Comparison of ENCODE assay signal across 8 cellular contexts in the genomic region with DNA sequence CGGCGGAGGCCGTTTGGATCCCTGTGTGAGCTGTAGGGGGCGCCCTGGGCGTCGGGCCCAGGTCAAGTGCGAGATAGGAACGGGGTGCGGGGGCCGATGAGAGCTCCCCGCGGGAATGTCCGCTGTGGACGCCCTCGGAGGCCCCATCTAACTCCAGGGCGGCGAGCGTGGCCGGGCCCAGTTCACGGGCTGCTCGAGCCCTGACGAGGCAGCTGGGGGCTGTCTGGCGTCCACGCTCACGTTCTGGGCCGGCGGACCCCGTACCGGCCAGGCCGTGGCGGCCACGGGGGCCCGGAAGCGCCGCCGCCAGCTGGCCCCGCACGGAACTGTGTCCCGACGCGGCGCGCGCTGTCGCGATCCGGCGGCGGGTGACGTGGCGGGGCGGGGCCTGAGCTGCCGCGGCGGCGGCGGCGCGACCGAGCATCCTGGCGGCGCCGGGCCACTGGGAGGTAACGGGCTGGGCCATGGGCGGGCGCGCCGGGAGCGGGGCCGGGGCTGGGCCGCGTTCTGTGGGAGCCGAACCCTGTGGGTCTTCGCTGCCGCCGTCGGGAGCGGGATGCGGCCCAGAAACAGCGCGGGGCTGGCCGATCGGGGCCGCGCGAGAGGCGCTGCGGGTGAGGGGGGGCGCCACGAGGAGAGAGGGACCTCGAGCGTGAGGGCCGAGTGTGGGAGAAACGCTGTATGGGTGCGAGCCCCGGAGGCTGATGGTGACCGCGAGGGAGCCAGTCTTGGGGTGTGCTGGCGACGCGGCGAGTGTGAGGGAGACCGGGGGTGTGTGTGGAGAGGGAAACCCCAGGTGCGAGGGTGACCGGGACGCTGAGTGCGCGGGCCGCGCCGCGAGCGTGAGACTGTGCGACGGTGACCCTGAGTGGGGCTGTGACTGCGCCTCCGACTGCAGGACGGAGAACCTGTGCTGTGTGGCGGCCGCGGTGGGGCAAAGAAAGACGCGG. TPM values are rescaled to one million over a fixed set of nuclear protein-coding genes. Genes with fewer than 3 reads are reported as not detected.
DNase-seq lines count a peak whose midpoint lies in the region; ATAC-seq and TF ChIP-seq lines count a peak whose summit lies in the region.

SLC7A6 (plus strand) TSS at position 399 of the 950 bp plus-strand sequence. CDS start 10,201 bp downstream, outside the sequence.

- TF ChIP-seq CTCF in ovary (IDR thresholded peaks at IDR 0.05), result peak in 2 of 3 donors; percentile 69 to 75
- peak in 5 of 6 experiments; percentile 28 to 70 (median 60) for TF ChIP-seq CTCF in thyroid gland (IDR thresholded peaks at IDR 0.05)

- H3K27ac ChIP-seq in ovary (peak within 1 kb of the TSS; percentile 49 to 57), thyroid gland (peak within 1 kb of the TSS; percentile 99 to 100 (median 99))

- 1% methylated on average over 95 to 122 of the region's 123 CpGs for WGBS in ovary, 3 donors
- WGBS in thyroid gland, 2 donors, result 0 to 1% methylated on average over 21 to 65 of the region's 123 CpGs

- intact Hi-C loops in head of caudate nucleus (cut with DNase I), result no loop called here
- intact Hi-C loops in ovary (cut with DNase I), result loop anchor here (5.0 kb wide), 1 partner anchor 63 kb away; no protein-coding TSS in a partner anchor
- intact Hi-C loops in thyroid gland (cut with DNase I), result no loop called here

- in situ Hi-C loops in Caki2 (cut with HindIII; ENCODE audit: low pct_unique_long_range_greater_than_20kb, low sequenced_read_pairs), result no loop called here

- H3K36me3 ChIP-seq in ovary (no peaks in the 10 kb centered on the region), thyroid gland (peaks cover 6 to 9% of the 10 kb centered on the region in 2 donors)

- H3K4me1 ChIP-seq in ovary (ENCODE audit: insufficient read depth), result no peaks in the 10 kb centered on the region
- peaks cover 26 to 57% of the 10 kb centered on the region in 2 donors for H3K4me1 ChIP-seq in thyroid gland

- peaks cover 10 to 20% of the 10 kb centered on the region in 2 donors for H3K36me3 Mint-ChIP-seq in activated naive CD4-positive, alpha-beta T cell treated with anti-CD3 and anti-CD28 coated beads, Interleukin-2, amount 50 U/mL, for 72 hours

- no peaks in the 10 kb centered on the region for H3K9me3 Mint-ChIP-seq in activated naive CD4-positive, alpha-beta T cell treated with anti-CD3 and anti-CD28 coated beads, Interleukin-2, amount 50 U/mL, for 72 hours

- TF ChIP-seq EP300 in ovary (IDR thresholded peaks at IDR 0.05), result no peak

- peak; percentile 61 for DNase-seq in Caki2 (ENCODE audit: low read depth)
- peak; percentile 79 for DNase-seq in HPDE6-E6E7 (ENCODE audit: extremely low spot score)
- DNase-seq in activated naive CD4-positive, alpha-beta T cell treated with anti-CD3 and anti-CD28 coated beads, Interleukin-2, amount 50 U/mL, for 72 hours (ENCODE audit: low spot score in 2 of 2), result peak; percentile 83 to 88
- DNase-seq in head of caudate nucleus, result peak; percentile 44 to 89 (median 79)
- peak; percentile 55 to 77 (median 69) for DNase-seq in ovary
- peak; percentile 74 for DNase-seq in thyroid gland

- TF ChIP-seq POLR2A in ovary (IDR thresholded peaks at IDR 0.05), result no peak
- TF ChIP-seq POLR2A in thyroid gland (IDR thresholded peaks at IDR 0.05), result peak; percentile 80 to 96

- ATAC-seq in GM19463 (IDR thresholded peaks at IDR 0.05; ENCODE audit: unreplicated experiment) (peak; percentile 67), SK-N-SH treated with all-trans-retinoic acid at 6 μM for 48 hours (peak; percentile 66)
- ATAC-seq in activated naive CD4-positive, alpha-beta T cell treated with anti-CD3 and anti-CD28 coated beads, Interleukin-2, amount 50 U/mL, for 72 hours, result peak; percentile 73 to 80

- peak within 1 kb of the TSS; percentile 97 for H3K27ac Mint-ChIP-seq in activated naive CD4-positive, alpha-beta T cell treated with anti-CD3 and anti-CD28 coated beads, Interleukin-2, amount 50 U/mL, for 72 hours

- H3K9me3 ChIP-seq in ovary (no peaks in the 10 kb centered on the region), thyroid gland (no peaks in the 10 kb centered on the region)

- H3K4me3 ChIP-seq in ovary (peak within 1 kb of the TSS; percentile 75), thyroid gland (replicated peaks in 1 of 3) (peak within 1 kb of the TSS; percentile 60 to 74 (median 69))

- no peaks in the 10 kb centered on the region for H3K27me3 ChIP-seq in ovary
- H3K27me3 ChIP-seq in thyroid gland, result no peaks in the 10 kb centered on the region

TF ChIP-seq in SK-N-SH treated with all-trans-retinoic acid at 6 μM for 48 hours, 23 proteins besides CTCF, POLR2A, EP300 and RAD21:
- TF ChIP-seq SNAI2 (CRISPR knock-in tag; IDR thresholded peaks at IDR 0.05), result no peak
TF ChIP-seq in SK-N-SH treated with all-trans-retinoic acid at 6 μM for 48 hours: peak in this region for 0.

RNA-seq across cellular contexts. Expression of gene SLC7A6, which starts in this region (rescaled TPM):
- 13.9 and 21.4 TPM in 2 replicates for total RNA-seq in Caki2 (2014; rRNA removed; shearing (Covaris generic); ENCODE audit: low replicate concordance)
- total RNA-seq in activated naive CD4-positive, alpha-beta T cell treated with anti-CD3 and anti-CD28 coated beads, Interleukin-2, amount 50 U/mL, for 72 hours, result 10 to 100 TPM; 69.0 to 97.7 TPM
- total RNA-seq in ovary (10 to 100 TPM in 3 of 7 donors, 1 to 10 TPM in 4; 5.5 to 14.4 (median 9.0) TPM), thyroid gland (100 to 1,000 TPM in 1 of 4 donors, 10 to 100 TPM in 3; 73.1 to 116 (median 85.7) TPM)
- polyA plus RNA-seq in ovary, result 10 to 100 TPM in 1 of 2 donors, 1 to 10 TPM in 1; 3.1 to 11.5 TPM

Comparison
In these comparisons a context has a peak if more than half of its experiments do, and no peak if none do; other contexts are left out.
1. Peak in every context shown above with its lines: DNase-seq, ATAC-seq, H3K4me3 ChIP-seq and H3K27ac ChIP-seq.
2. intact Hi-C loops: an anchor here in ovary (5.0 kb wide); none called in head of caudate nucleus and thyroid gland.